Comparison of ENCODE assay signal across 10 cellular contexts in genomic region chr15:68205949-68206539, GRCh38. TPM values are rescaled to one million over a fixed set of nuclear protein-coding genes. Genes with fewer than 3 reads are reported as not detected.
DNase-seq lines count a peak whose midpoint lies in the region; ATAC-seq and TF ChIP-seq lines count a peak whose summit lies in the region.
"Had no signal": no experiment of that assay in that cellular context is flagged by ENCODE, and none has a peak within 500 bp of the region (broad histone marks: within the 10 kb centered on the region; RNA-seq: fewer than 3 reads in every experiment).

No MANE protein-coding gene starts in this region.

- H3K4me1 Mint-ChIP-seq in GM23338 (peaks cover 59% of the 10 kb centered on the region), chondrocyte (ENCODE audit: low read depth) (peaks cover 6% of the 10 kb centered on the region)

- H3K27me3 Mint-ChIP-seq in GM23338 (ENCODE audit: insufficient read depth, low read depth, poor library complexity) (peaks cover 26% of the 10 kb centered on the region), chondrocyte (ENCODE audit: low read depth) (no peaks in the 10 kb centered on the region)
- H3K27me3 Mint-ChIP-seq: memory B cell had no signal

- no peaks in the 10 kb centered on the region for H3K36me3 ChIP-seq in GM23338 (ENCODE audit: insufficient read depth)
- H3K36me3 ChIP-seq in right atrium auricular region, result no peaks in the 10 kb centered on the region
- no peaks in the 10 kb centered on the region for H3K36me3 ChIP-seq in rectal smooth muscle tissue (ENCODE audit: control insufficient read depth, insufficient read depth, low read length)

- ATAC-seq in GM23338 (peak; percentile 41), GM21423 (IDR thresholded peaks at IDR 0.05; ENCODE audit: unreplicated experiment) (no peak), GM21619 (IDR thresholded peaks at IDR 0.05; ENCODE audit: unreplicated experiment) (no peak)

- H4K20me1 ChIP-seq in GM23338 (replicated peaks; ENCODE audit: insufficient read depth), result peaks cover 17% of the 10 kb centered on the region

- no peaks in the 10 kb centered on the region for H3K9me2 ChIP-seq in GM23338 (ENCODE audit: insufficient read depth)

- peaks cover 23% of the 10 kb centered on the region for H3K79me2 ChIP-seq in GM23338 (replicated peaks; ENCODE audit: insufficient read depth)

- TF ChIP-seq CTCF in GM23338 (conservative IDR thresholded peaks at IDR 0.05; ENCODE audit: low read depth in 2 of 2) (no peak), right atrium auricular region (IDR thresholded peaks at IDR 0.05) (no peak), chondrocyte (IDR thresholded peaks at IDR 0.05) (no peak)

- H3K4me2 ChIP-seq in GM23338, result peak overlapping the region; percentile 71

- H3K4me1 ChIP-seq in GM23338 (ENCODE audit: insufficient read depth) (peaks cover 45% of the 10 kb centered on the region), right atrium auricular region (peaks cover 0 to 34% of the 10 kb centered on the region in 2 donors), rectal smooth muscle tissue (ENCODE audit: control insufficient read depth, insufficient read depth, low read length) (peaks cover 18% of the 10 kb centered on the region)

- peak overlapping the region; percentile 38 for H3K4me3 ChIP-seq in GM23338
- H3K4me3 ChIP-seq in right atrium auricular region, result peak overlapping the region in 1 of 2 donors; percentile 8
- H3K4me3 ChIP-seq in rectal smooth muscle tissue (ENCODE audit: low read length), result peak overlapping the region; percentile 67

- H3K27ac ChIP-seq in GM23338 (ENCODE audit: low read depth), result peak overlapping the region; percentile 90
- H3K27ac ChIP-seq in right atrium auricular region, result peak overlapping the region in 1 of 2 donors; percentile 32
- peak overlapping the region; percentile 15 for H3K27ac ChIP-seq in rectal smooth muscle tissue (ENCODE audit: low read depth, low read length)

- H3K36me3 Mint-ChIP-seq in GM23338 (ENCODE audit: low read depth) (peaks cover 12% of the 10 kb centered on the region), chondrocyte (ENCODE audit: low read depth) (no peaks in the 10 kb centered on the region)

- H2AFZ ChIP-seq in GM23338, result no peak overlapping the region

- H3F3A ChIP-seq in GM23338 (replicated peaks; ENCODE audit: low read depth), result peaks cover 12% of the 10 kb centered on the region

- peak overlapping the region; percentile 4 for H3K9ac ChIP-seq in rectal smooth muscle tissue (ENCODE audit: low read length)

- H3K4me3 Mint-ChIP-seq in GM23338, result no peak overlapping the region; the same call in 2 of the 3 replicates
- no peak overlapping the region for H3K4me3 Mint-ChIP-seq in chondrocyte (ENCODE audit: unreplicated experiment)
- H3K4me3 Mint-ChIP-seq: memory B cell had no signal

- H3K9me3 Mint-ChIP-seq in GM23338 (no peaks in the 10 kb centered on the region), chondrocyte (ENCODE audit: low read depth) (no peaks in the 10 kb centered on the region)
- H3K9me3 Mint-ChIP-seq: memory B cell had no signal

- H3K27ac Mint-ChIP-seq in GM23338 (peak overlapping the region; percentile 87), chondrocyte (ENCODE audit: unreplicated experiment) (no peak overlapping the region)
- H3K27ac Mint-ChIP-seq: memory B cell had no signal

- H3K9me3 ChIP-seq in right atrium auricular region, result no peaks in the 10 kb centered on the region

- H3K27me3 ChIP-seq in GM23338 (ENCODE audit: insufficient read depth) (no peaks in the 10 kb centered on the region), right atrium auricular region (no peaks in the 10 kb centered on the region), rectal smooth muscle tissue (ENCODE audit: control insufficient read depth, insufficient read depth, low read length) (no peaks in the 10 kb centered on the region)

- DNase-seq in GM23338 (ENCODE audit: low spot score), result peak; percentile 83
- DNase-seq in SKM-1 (lab: John Stamatoyannopoulos, UW; ENCODE audit: unreplicated experiment), result peak; percentile 78
- peak; percentile 72 for DNase-seq in right atrium auricular region (ENCODE audit: low spot score)
- no peak for DNase-seq in stimulated activated CD4-positive, alpha-beta T cell treated with anti-CD3 and anti-CD28 coated beads, Interleukin-4, amount 100 ng/mL, for 4 hours
- no peak for DNase-seq in chondrocyte (ENCODE audit: low spot score)
- DNase-seq: central memory CD4-positive, alpha-beta T cell had no signal

TF ChIP-seq in GM23338, 12 proteins besides CTCF, POLR2A, EP300 and RAD21:
- no peak for TF ChIP-seq ZNF462 (CRISPR knock-in tag; IDR thresholded peaks at IDR 0.05)
- peak; percentile 57 for TF ChIP-seq CREB1 (CRISPR knock-in tag; IDR thresholded peaks at IDR 0.05; ENCODE audit: low read depth)
- no peak for TF ChIP-seq STAT1 (IDR thresholded peaks at IDR 0.05; ENCODE audit: unreplicated experiment)
- no peak for TF ChIP-seq POLR2AphosphoS5 (IDR thresholded peaks at IDR 0.05; ENCODE audit: low read depth)
- no peak for TF ChIP-seq EZH2phosphoT487 (IDR thresholded peaks at IDR 0.05; ENCODE audit: unreplicated experiment)

RNA-seq across cellular contexts. Expression of gene CALML4, which starts 0.9 kb away (rescaled TPM):
- total RNA-seq in GM23338 (2014; rRNA removed; shearing (Covaris generic)), result 13.4 and 15.8 TPM in 2 replicates
- polyA plus RNA-seq in GM23338 (2016; fragmentation: Nextera tagmentation; extraction: Ambion mirVana), result 15.0 and 16.2 TPM in 2 replicates
- total RNA-seq in right atrium auricular region, result 1 to 10 TPM in 1 of 2 donors, under 1 TPM in 1; 0.52 to 2.1 TPM
- total RNA-seq in chondrocyte, result 0.65 to 0.97 TPM (median 0.90 TPM) in 3 replicates

RNA-seq across cellular contexts. Expression of gene CLN6, which starts 23.5 kb away (rescaled TPM):
- 69.5 and 87.4 TPM in 2 replicates for total RNA-seq in GM23338 (2014; rRNA removed; shearing (Covaris generic))
- 20.0 and 20.7 TPM in 2 replicates for polyA plus RNA-seq in GM23338 (2016; fragmentation: Nextera tagmentation; extraction: Ambion mirVana)
- 1 to 10 TPM; 6.4 to 7.4 TPM for total RNA-seq in right atrium auricular region
- total RNA-seq in chondrocyte, result 18.0 to 20.8 TPM (median 19.2 TPM) in 3 replicates

Comparison
In these comparisons a context has a peak if more than half of its experiments do, and no peak if none do; other contexts are left out.
1. DNase-seq: peak in GM23338 (single experiment), SKM-1 (single experiment) and right atrium auricular region (single experiment); none in stimulated activated CD4-positive, alpha-beta T cell treated with anti-CD3 and anti-CD28 coated beads, Interleukin-4, amount 100 ng/mL, for 4 hours (0 of 2) and chondrocyte (single experiment).